1 cellular context compared by ENCODE assay signal in genomic region chr1:202857136-202857610, GRCh38.
A peak's percentile ranks its signal among the peaks of the same experiment; 100 is the strongest.
TF ChIP-seq lines count a peak whose summit lies in the region.

No MANE protein-coding gene starts in this region.

TF ChIP-seq in HepG2, 621 proteins besides CTCF, POLR2A, EP300 and RAD21 (continued from another document and continues in another):
- TF ChIP-seq AFF4 (CRISPR knock-in tag; IDR thresholded peaks at IDR 0.05), result no peak
- no peak for TF ChIP-seq JUN (CRISPR knock-in tag; IDR thresholded peaks at IDR 0.05)
- no peak for TF ChIP-seq ZNF12 (CRISPR knock-in tag; IDR thresholded peaks at IDR 0.05)
- TF ChIP-seq PRPF4 (IDR thresholded peaks at IDR 0.05; ENCODE audit: low read depth, low read length, poor library complexity, severe bottlenecking), result no peak
- no peak for TF ChIP-seq ZFP62 (CRISPR knock-in tag; IDR thresholded peaks at IDR 0.05)
- TF ChIP-seq, protein P1, sequence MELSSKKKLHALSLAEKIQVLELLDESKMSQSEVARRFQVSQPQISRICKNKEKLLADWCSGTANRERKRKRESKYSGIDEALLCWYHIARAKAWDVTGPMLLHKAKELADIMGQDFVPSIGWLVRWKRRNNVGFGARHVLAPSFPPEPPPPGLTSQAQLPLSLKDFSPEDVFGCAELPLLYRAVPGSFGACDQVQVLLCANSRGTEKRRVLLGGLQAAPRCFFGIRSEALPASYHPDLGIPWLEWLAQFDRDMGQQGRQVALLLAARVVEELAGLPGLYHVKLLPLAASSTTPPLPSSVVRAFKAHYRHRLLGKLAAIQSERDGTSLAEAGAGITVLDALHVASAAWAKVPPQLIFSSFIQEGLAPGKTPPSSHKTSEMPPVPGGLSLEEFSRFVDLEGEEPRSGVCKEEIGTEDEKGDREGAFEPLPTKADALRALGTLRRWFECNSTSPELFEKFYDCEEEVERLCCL (CRISPR knock-in tag; IDR thresholded peaks at IDR 0.05; ENCODE audit: borderline replicate concordance), result no peak
- no peak; the same call in 1 of the 2 replicates for TF ChIP-seq PRDM10 (CRISPR knock-in tag; IDR thresholded peaks at IDR 0.05; ENCODE audit: low read depth)
- TF ChIP-seq SSRP1 (CRISPR knock-in tag; IDR thresholded peaks at IDR 0.05), result no peak
- TF ChIP-seq SKIL (CRISPR knock-in tag; IDR thresholded peaks at IDR 0.05; ENCODE audit: borderline replicate concordance), result no peak
- no peak for TF ChIP-seq FOXO4 (CRISPR knock-in tag; conservative IDR thresholded peaks at IDR 0.05)
- no peak for TF ChIP-seq XBP1 (CRISPR knock-in tag; IDR thresholded peaks at IDR 0.05)
- TF ChIP-seq ZNF839 (CRISPR knock-in tag; IDR thresholded peaks at IDR 0.05; ENCODE audit: borderline replicate concordance), result no peak
- 0 out of 2 replicates have a peak, but pooled peaks have one; percentile 35 for TF ChIP-seq KMT2A (CRISPR knock-in tag; IDR thresholded peaks at IDR 0.05)
- TF ChIP-seq PHF21A (CRISPR knock-in tag; IDR thresholded peaks at IDR 0.05), result 0 out of 2 replicates have a peak, but pooled peaks have one; percentile 24
- TF ChIP-seq ZNF550 (CRISPR knock-in tag; IDR thresholded peaks at IDR 0.05; ENCODE audit: borderline replicate concordance), result no peak
- TF ChIP-seq ZNF34 (CRISPR knock-in tag; IDR thresholded peaks at IDR 0.05; ENCODE audit: borderline replicate concordance), result no peak
- TF ChIP-seq PHF20 (CRISPR knock-in tag; IDR thresholded peaks at IDR 0.05), result no peak
- TF ChIP-seq ZNF460 (CRISPR knock-in tag; IDR thresholded peaks at IDR 0.05; ENCODE audit: borderline replicate concordance), result no peak
- no peak for TF ChIP-seq RBM22 (optimal IDR thresholded peaks at IDR 0.05; ENCODE audit: low read length)
- TF ChIP-seq NAIF1 (CRISPR knock-in tag; IDR thresholded peaks at IDR 0.05; ENCODE audit: borderline replicate concordance), result no peak
- no peak for TF ChIP-seq MYNN (CRISPR knock-in tag; IDR thresholded peaks at IDR 0.05; ENCODE audit: low read depth)
- TF ChIP-seq, protein P2, sequence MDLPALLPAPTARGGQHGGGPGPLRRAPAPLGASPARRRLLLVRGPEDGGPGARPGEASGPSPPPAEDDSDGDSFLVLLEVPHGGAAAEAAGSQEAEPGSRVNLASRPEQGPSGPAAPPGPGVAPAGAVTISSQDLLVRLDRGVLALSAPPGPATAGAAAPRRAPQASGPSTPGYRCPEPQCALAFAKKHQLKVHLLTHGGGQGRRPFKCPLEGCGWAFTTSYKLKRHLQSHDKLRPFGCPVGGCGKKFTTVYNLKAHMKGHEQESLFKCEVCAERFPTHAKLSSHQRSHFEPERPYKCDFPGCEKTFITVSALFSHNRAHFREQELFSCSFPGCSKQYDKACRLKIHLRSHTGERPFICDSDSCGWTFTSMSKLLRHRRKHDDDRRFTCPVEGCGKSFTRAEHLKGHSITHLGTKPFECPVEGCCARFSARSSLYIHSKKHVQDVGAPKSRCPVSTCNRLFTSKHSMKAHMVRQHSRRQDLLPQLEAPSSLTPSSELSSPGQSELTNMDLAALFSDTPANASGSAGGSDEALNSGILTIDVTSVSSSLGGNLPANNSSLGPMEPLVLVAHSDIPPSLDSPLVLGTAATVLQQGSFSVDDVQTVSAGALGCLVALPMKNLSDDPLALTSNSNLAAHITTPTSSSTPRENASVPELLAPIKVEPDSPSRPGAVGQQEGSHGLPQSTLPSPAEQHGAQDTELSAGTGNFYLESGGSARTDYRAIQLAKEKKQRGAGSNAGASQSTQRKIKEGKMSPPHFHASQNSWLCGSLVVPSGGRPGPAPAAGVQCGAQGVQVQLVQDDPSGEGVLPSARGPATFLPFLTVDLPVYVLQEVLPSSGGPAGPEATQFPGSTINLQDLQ (CRISPR knock-in tag; IDR thresholded peaks at IDR 0.05), result no peak
- TF ChIP-seq GATAD2A (CRISPR knock-in tag; IDR thresholded peaks at IDR 0.05), result peak; percentile 47; the same call in 1 of the 2 replicates
- no peak for TF ChIP-seq KLF15 (CRISPR knock-in tag; IDR thresholded peaks at IDR 0.05; ENCODE audit: borderline replicate concordance)
- TF ChIP-seq NFATC3 (CRISPR knock-in tag; IDR thresholded peaks at IDR 0.05), result no peak
- no peak for TF ChIP-seq KDM3A (CRISPR knock-in tag; IDR thresholded peaks at IDR 0.05; ENCODE audit: low read depth)
- TF ChIP-seq HDAC6 (IDR thresholded peaks at IDR 0.05; ENCODE audit: low read depth, low read length), result no peak
- no peak for TF ChIP-seq ZNF597 (CRISPR knock-in tag; IDR thresholded peaks at IDR 0.05)
- TF ChIP-seq, protein P3, sequence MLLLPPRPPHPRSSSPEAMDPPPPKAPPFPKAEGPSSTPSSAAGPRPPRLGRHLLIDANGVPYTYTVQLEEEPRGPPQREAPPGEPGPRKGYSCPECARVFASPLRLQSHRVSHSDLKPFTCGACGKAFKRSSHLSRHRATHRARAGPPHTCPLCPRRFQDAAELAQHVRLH (CRISPR knock-in tag; IDR thresholded peaks at IDR 0.05; ENCODE audit: borderline replicate concordance, low read depth), result 0 out of 2 replicates have a peak, but pooled peaks have one; percentile 20
- TF ChIP-seq CBFB (CRISPR knock-in tag; IDR thresholded peaks at IDR 0.05), result no peak
- TF ChIP-seq HOXA5 (CRISPR knock-in tag; IDR thresholded peaks at IDR 0.05), result 0 out of 2 replicates have a peak, but pooled peaks have one; percentile 30
- no peak for TF ChIP-seq MIXL1 (CRISPR knock-in tag; IDR thresholded peaks at IDR 0.05)
- TF ChIP-seq ATF3 (CRISPR knock-in tag; IDR thresholded peaks at IDR 0.05), result no peak
- no peak for TF ChIP-seq GABPA (IDR thresholded peaks at IDR 0.05; ENCODE audit: low read depth, low read length)
- TF ChIP-seq GABPA (CRISPR knock-in tag; IDR thresholded peaks at IDR 0.05; ENCODE audit: low read depth), result no peak
- no peak for TF ChIP-seq NR3C1 (CRISPR knock-in tag; IDR thresholded peaks at IDR 0.05)
- TF ChIP-seq ZBTB42 (CRISPR knock-in tag; IDR thresholded peaks at IDR 0.05), result no peak
- TF ChIP-seq ZSCAN22 (CRISPR knock-in tag; IDR thresholded peaks at IDR 0.05), result no peak
- no peak for TF ChIP-seq ZNF670 (CRISPR knock-in tag; IDR thresholded peaks at IDR 0.05; ENCODE audit: borderline replicate concordance)
- TF ChIP-seq, protein P4, sequence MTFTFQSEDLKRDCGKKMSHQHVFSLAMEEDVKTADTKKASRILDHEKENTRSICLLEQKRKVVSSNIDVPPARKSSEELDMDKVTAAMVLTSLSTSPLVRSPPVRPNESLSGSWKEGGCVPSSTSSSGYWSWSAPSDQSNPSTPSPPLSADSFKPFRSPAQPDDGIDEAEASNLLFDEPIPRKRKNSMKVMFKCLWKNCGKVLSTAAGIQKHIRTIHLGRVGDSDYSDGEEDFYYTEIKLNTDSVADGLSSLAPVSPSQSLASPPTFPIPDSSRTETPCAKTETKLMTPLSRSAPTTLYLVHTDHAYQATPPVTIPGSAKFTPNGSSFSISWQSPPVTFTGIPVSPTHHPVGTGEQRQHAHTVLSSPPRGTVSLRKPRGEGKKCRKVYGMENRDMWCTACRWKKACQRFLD (CRISPR knock-in tag; IDR thresholded peaks at IDR 0.05; ENCODE audit: borderline replicate concordance), result no peak
- no peak for TF ChIP-seq TCF7 (IDR thresholded peaks at IDR 0.05; ENCODE audit: low read depth)
- TF ChIP-seq ZKSCAN5 (CRISPR knock-in tag; IDR thresholded peaks at IDR 0.05), result no peak
- TF ChIP-seq HNRNPH1 (optimal IDR thresholded peaks at IDR 0.05; ENCODE audit: low read depth, low read length), result no peak
